1 cellular context compared by ENCODE assay signal in genomic region chr1:35184495-35185199, GRCh38.
TF ChIP-seq lines count a peak whose summit lies in the region.

No MANE protein-coding gene starts in this region.

TF ChIP-seq in K562, 482 proteins besides CTCF, POLR2A, EP300 and RAD21 (continued from another document):
- TF ChIP-seq, protein P1, sequence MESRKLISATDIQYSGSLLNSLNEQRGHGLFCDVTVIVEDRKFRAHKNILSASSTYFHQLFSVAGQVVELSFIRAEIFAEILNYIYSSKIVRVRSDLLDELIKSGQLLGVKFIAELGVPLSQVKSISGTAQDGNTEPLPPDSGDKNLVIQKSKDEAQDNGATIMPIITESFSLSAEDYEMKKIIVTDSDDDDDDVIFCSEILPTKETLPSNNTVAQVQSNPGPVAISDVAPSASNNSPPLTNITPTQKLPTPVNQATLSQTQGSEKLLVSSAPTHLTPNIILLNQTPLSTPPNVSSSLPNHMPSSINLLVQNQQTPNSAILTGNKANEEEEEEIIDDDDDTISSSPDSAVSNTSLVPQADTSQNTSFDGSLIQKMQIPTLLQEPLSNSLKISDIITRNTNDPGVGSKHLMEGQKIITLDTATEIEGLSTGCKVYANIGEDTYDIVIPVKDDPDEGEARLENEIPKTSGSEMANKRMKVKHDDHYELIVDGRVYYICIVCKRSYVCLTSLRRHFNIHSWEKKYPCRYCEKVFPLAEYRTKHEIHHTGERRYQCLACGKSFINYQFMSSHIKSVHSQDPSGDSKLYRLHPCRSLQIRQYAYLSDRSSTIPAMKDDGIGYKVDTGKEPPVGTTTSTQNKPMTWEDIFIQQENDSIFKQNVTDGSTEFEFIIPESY (CRISPR knock-in tag; IDR thresholded peaks at IDR 0.05): 0 out of 2 replicates have a peak, but pooled peaks have one; percentile 16
- TF ChIP-seq ARHGAP35 (IDR thresholded peaks at IDR 0.05; ENCODE audit: partially characterized antibody) (no peak), SMAD4 (CRISPR knock-in tag; conservative IDR thresholded peaks at IDR 0.05) (no peak), HOXB6 (CRISPR knock-in tag; IDR thresholded peaks at IDR 0.05; ENCODE audit: borderline replicate concordance) (no peak), ZNF445 (CRISPR knock-in tag; IDR thresholded peaks at IDR 0.05; ENCODE audit: low read depth) (no peak), PHF20 (IDR thresholded peaks at IDR 0.05; ENCODE audit: partially characterized antibody) (no peak), SIRT6 (IDR thresholded peaks at IDR 0.05; ENCODE audit: low read depth, low read length) (no peak), KAT7 (CRISPR knock-in tag; IDR thresholded peaks at IDR 0.05; ENCODE audit: borderline replicate concordance) (0 out of 2 replicates have a peak, but pooled peaks have one; percentile 26), E2F5 (CRISPR knock-in tag; IDR thresholded peaks at IDR 0.05) (0 out of 2 replicates have a peak, but pooled peaks have one; percentile 28)
- TF ChIP-seq, protein P2, sequence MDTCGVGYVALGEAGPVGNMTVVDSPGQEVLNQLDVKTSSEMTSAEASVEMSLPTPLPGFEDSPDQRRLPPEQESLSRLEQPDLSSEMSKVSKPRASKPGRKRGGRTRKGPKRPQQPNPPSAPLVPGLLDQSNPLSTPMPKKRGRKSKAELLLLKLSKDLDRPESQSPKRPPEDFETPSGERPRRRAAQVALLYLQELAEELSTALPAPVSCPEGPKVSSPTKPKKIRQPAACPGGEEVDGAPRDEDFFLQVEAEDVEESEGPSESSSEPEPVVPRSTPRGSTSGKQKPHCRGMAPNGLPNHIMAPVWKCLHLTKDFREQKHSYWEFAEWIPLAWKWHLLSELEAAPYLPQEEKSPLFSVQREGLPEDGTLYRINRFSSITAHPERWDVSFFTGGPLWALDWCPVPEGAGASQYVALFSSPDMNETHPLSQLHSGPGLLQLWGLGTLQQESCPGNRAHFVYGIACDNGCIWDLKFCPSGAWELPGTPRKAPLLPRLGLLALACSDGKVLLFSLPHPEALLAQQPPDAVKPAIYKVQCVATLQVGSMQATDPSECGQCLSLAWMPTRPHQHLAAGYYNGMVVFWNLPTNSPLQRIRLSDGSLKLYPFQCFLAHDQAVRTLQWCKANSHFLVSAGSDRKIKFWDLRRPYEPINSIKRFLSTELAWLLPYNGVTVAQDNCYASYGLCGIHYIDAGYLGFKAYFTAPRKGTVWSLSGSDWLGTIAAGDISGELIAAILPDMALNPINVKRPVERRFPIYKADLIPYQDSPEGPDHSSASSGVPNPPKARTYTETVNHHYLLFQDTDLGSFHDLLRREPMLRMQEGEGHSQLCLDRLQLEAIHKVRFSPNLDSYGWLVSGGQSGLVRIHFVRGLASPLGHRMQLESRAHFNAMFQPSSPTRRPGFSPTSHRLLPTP (IDR thresholded peaks at IDR 0.05; ENCODE audit: borderline replicate concordance, extremely low read depth, insufficient read length): no peak
